Comparison of ENCODE assay signal across 30 cellular contexts in the genomic region with DNA sequence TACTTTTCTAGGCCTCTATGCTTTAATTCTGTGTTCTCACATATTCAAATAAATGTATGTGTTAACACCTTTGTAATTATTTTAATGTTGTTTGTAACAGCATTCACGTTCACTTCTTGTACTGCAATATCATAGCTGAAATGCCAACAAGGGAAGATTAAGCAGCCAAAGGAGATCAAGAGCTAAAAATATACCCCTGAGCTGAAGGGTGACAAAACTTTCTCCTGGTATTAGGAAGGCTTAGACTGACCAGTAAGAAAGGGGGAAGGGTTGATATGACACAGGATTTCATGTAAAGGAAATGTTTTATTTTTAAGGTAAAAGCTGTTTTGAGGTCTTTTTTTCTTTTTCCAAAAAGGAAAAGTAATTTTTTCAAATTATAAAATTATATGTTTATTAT. TPM values are rescaled to one million over a fixed set of nuclear protein-coding genes. Genes with fewer than 3 reads are reported as not detected.
DNase-seq lines count a peak whose midpoint lies in the region; ATAC-seq, FAIRE-seq and TF ChIP-seq lines count a peak whose summit lies in the region.
"Had no signal": no experiment of that assay in that cellular context is flagged by ENCODE, and none has a peak within 500 bp of the region (broad histone marks: within the 10 kb centered on the region; RNA-seq: fewer than 3 reads in every experiment).

No MANE protein-coding gene starts in this region.

- no peak overlapping the region for H3K4me3 Mint-ChIP-seq in activated CD4-positive, alpha-beta T cell treated with anti-CD3 and anti-CD28 coated beads for 36 hours
- H3K4me3 Mint-ChIP-seq: activated CD4-positive, alpha-beta T cell treated with anti-CD3 and anti-CD28 coated beads, Interleukin-2, amount 10 ng/mL, durations not matched to agents 24 days and 14 days; activated naive CD4-positive, alpha-beta T cell treated with anti-CD3 and anti-CD28 coated beads for 36 hours; CD8-positive, alpha-beta memory T cell had no signal

- POLR2A ChIA-PET in activated CD4-positive, alpha-beta T cell treated with anti-CD3 and anti-CD28 coated beads for 36 hours (lab: Charles Lee): no interaction called here

- H3K36me3 ChIP-seq in cardiac muscle cell (no peaks in the 10 kb centered on the region), psoas muscle (ENCODE audit: insufficient read depth in 1 of 2, low read depth in 1 of 2) (peaks cover 0 to 46% of the 10 kb centered on the region in 2 donors), small intestine (ENCODE audit: control insufficient read depth in 2 of 2, insufficient read depth in 2 of 2, low read length in 2 of 2) (peaks cover 3 to 8% of the 10 kb centered on the region in 2 donors)
- H3K36me3 ChIP-seq: breast epithelium had no signal

- intact Hi-C loops in activated CD4-positive, alpha-beta T cell treated with anti-CD3 and anti-CD28 coated beads for 36 hours (cut with DNase I, micrococcal nuclease): no loop called here
- intact Hi-C loops in psoas muscle (cut with DNase I): no loop called here

- peaks cover 16% of the 10 kb centered on the region for H3K36me3 Mint-ChIP-seq in activated CD4-positive, alpha-beta T cell treated with anti-CD3 and anti-CD28 coated beads for 36 hours (ENCODE audit: low read depth)

- H3K27ac Mint-ChIP-seq in activated CD4-positive, alpha-beta T cell treated with anti-CD3 and anti-CD28 coated beads for 36 hours: peak overlapping the region; percentile 11
- H3K27ac Mint-ChIP-seq: activated CD4-positive, alpha-beta T cell treated with anti-CD3 and anti-CD28 coated beads, Interleukin-2, amount 10 ng/mL, durations not matched to agents 24 days and 14 days; activated naive CD4-positive, alpha-beta T cell treated with anti-CD3 and anti-CD28 coated beads for 36 hours had no signal

- 26 to 35% (median 31%) methylated on average over 1 of the region's 1 CpG for WGBS in psoas muscle, 3 donors
- 84 to 93% (median 88%) methylated on average over 1 of the region's 1 CpG for WGBS in small intestine, 3 donors

- H3K27ac ChIP-seq in cardiac muscle cell (peak overlapping the region; percentile 83), psoas muscle (peak overlapping the region; percentile 62), small intestine (ENCODE audit: low read depth in 1 of 2, low read length in 1 of 2) (no peak overlapping the region)
- H3K27ac ChIP-seq: A549, breast epithelium, coronary artery, esophagus muscularis mucosa, foreskin keratinocyte, neutrophil, skin epidermis, stomach, tibial nerve had no signal

- TF ChIP-seq CTCF in cardiac muscle cell (IDR thresholded peaks at IDR 0.05; ENCODE audit: low read depth, low read length) (no peak), psoas muscle (IDR thresholded peaks at IDR 0.05) (no peak)

- peaks cover 18% of the 10 kb centered on the region for H3K4me1 ChIP-seq in cardiac muscle cell (ENCODE audit: low read depth)
- H3K4me1 ChIP-seq in psoas muscle: peaks cover 30% of the 10 kb centered on the region
- H3K4me1 ChIP-seq in small intestine (ENCODE audit: control insufficient read depth in 2 of 2, insufficient read depth in 1 of 2, low read depth in 1 of 2, low read length in 1 of 2): peaks cover 0 to 3% of the 10 kb centered on the region in 2 donors
- H3K4me1 ChIP-seq: breast epithelium, foreskin keratinocyte had no signal

- DNase-seq in activated CD4-positive, alpha-beta T cell treated with anti-CD3 and anti-CD28 coated beads for 36 hours: no peak
- no peak for DNase-seq in activated CD4-positive, alpha-beta T cell treated with anti-CD3 and anti-CD28 coated beads for 4 hours
- DNase-seq in OCI-M1 (lab: John Stamatoyannopoulos, UW) (peak; percentile 21), cardiac muscle cell (ENCODE audit: low read depth in 1 of 2, low spot score in 1 of 2) (peak in 1 of 2 donors; percentile 64), psoas muscle (no peak), small intestine (no peak), iPS-NIHi7 (ENCODE audit: extremely low spot score) (no peak)
- DNase-seq: activated CD4-positive, alpha-beta T cell treated with anti-CD3 and anti-CD28 coated beads, Interleukin-2, amount 10 ng/mL, durations not matched to agents 24 days and 14 days; activated naive CD4-positive, alpha-beta T cell treated with anti-CD3 and anti-CD28 coated beads for 36 hours; activated T-cell treated with anti-CD3 and anti-CD28 coated beads, Interleukin-2, amount 50 U/mL, for 48 hours; AML-193; CD8-positive, alpha-beta memory T cell; foreskin keratinocyte; mesenchymal stem cell; NCI-H1092 treated with DMSO at 0.1 percent for 48 hours; NCI-H2029; NCI-H526; SK-N-SH; stimulated activated CD4-positive, alpha-beta T cell treated with anti-CD3 and anti-CD28 coated beads, Interleukin-1b, Interleukin-23, amount 100 ng/mL, for 48 hours; stomach; T-helper 2 cell had no signal

- no peak for ATAC-seq in activated CD4-positive, alpha-beta T cell treated with anti-CD3 and anti-CD28 coated beads for 36 hours
- ATAC-seq in psoas muscle (peak; percentile 90 to 96 (median 92)), GM21825 (IDR thresholded peaks at IDR 0.05; ENCODE audit: unreplicated experiment) (no peak)
- ATAC-seq: A549, foreskin keratinocyte had no signal

- H3K27me3 ChIP-seq in cardiac muscle cell (no peaks in the 10 kb centered on the region), psoas muscle (ENCODE audit: insufficient read depth in 3 of 3, low read length in 2 of 3) (no peaks in the 10 kb centered on the region), small intestine (ENCODE audit: control insufficient read depth in 2 of 2, insufficient read depth in 2 of 2, low read length in 2 of 2) (no peaks in the 10 kb centered on the region)
- H3K27me3 ChIP-seq: breast epithelium, esophagus muscularis mucosa, foreskin keratinocyte, neutrophil, stomach, tibial nerve had no signal

- no peaks in the 10 kb centered on the region for H3K9me3 ChIP-seq in cardiac muscle cell (ENCODE audit: low read depth)
- no peaks in the 10 kb centered on the region for H3K9me3 ChIP-seq in psoas muscle
- no peaks in the 10 kb centered on the region for H3K9me3 ChIP-seq in small intestine (ENCODE audit: control insufficient read depth, low read depth)
- H3K9me3 ChIP-seq: A549, breast epithelium, esophagus muscularis mucosa, neutrophil, SK-N-SH, stomach, tibial nerve had no signal

- H3K4me1 Mint-ChIP-seq in activated CD4-positive, alpha-beta T cell treated with anti-CD3 and anti-CD28 coated beads for 36 hours: peaks cover 30% of the 10 kb centered on the region

- CTCF ChIA-PET in activated CD4-positive, alpha-beta T cell treated with anti-CD3 and anti-CD28 coated beads for 36 hours (lab: Charles Lee): no interaction called here

- no peaks in the 10 kb centered on the region for H3K27me3 Mint-ChIP-seq in activated CD4-positive, alpha-beta T cell treated with anti-CD3 and anti-CD28 coated beads for 36 hours
- H3K27me3 Mint-ChIP-seq: activated CD4-positive, alpha-beta T cell treated with anti-CD3 and anti-CD28 coated beads, Interleukin-2, amount 10 ng/mL, durations not matched to agents 24 days and 14 days; CD8-positive, alpha-beta memory T cell; progenitor cell of endocrine pancreas had no signal

- no peaks in the 10 kb centered on the region for H3K9me3 Mint-ChIP-seq in activated CD4-positive, alpha-beta T cell treated with anti-CD3 and anti-CD28 coated beads for 36 hours (ENCODE audit: low read depth)
- H3K9me3 Mint-ChIP-seq: activated CD4-positive, alpha-beta T cell treated with anti-CD3 and anti-CD28 coated beads, Interleukin-2, amount 10 ng/mL, durations not matched to agents 24 days and 14 days; activated naive CD4-positive, alpha-beta T cell treated with anti-CD3 and anti-CD28 coated beads for 36 hours; CD8-positive, alpha-beta memory T cell had no signal

- no peak for FAIRE-seq in small intestine (lab: Jason Lieb, UNC)
- FAIRE-seq: A549 had no signal

- H3K4me3 ChIP-seq in cardiac muscle cell: no peak overlapping the region
- no peak overlapping the region for H3K4me3 ChIP-seq in psoas muscle
- no peak overlapping the region for H3K4me3 ChIP-seq in small intestine (ENCODE audit: low read depth in 1 of 2, low read length in 2 of 2)
- H3K4me3 ChIP-seq: A549, breast epithelium, coronary artery, esophagus muscularis mucosa, skin epidermis, stomach, tibial nerve had no signal

RNA-seq across cellular contexts. Expression of a gene that starts 40.4 kb away (rescaled TPM):
- total RNA-seq in activated CD4-positive, alpha-beta T cell treated with anti-CD3 and anti-CD28 coated beads for 36 hours: 100 to 1,000 TPM; 122 to 233 TPM
- total RNA-seq in cardiac muscle cell (178 and 237 TPM in 2 replicates), psoas muscle (100 to 1,000 TPM; 314 to 546 (median 399) TPM)
- polyA plus RNA-seq in cardiac muscle cell (363 and 376 TPM in 2 replicates), psoas muscle (100 to 1,000 TPM; 391 to 770 (median 432) TPM), small intestine (100 to 1,000 TPM; 181 to 313 (median 290) TPM)

RNA-seq across cellular contexts. Expression of a gene that starts 58.8 kb away (rescaled TPM):
- total RNA-seq in activated CD4-positive, alpha-beta T cell treated with anti-CD3 and anti-CD28 coated beads for 36 hours: 10 to 100 TPM; 20.5 to 20.9 TPM
- 13.1 and 15.8 TPM in 2 replicates for total RNA-seq in cardiac muscle cell
- polyA plus RNA-seq in cardiac muscle cell: 9.4 and 14.8 TPM in 2 replicates
- 10 to 100 TPM; 30.0 to 44.2 (median 35.7) TPM for total RNA-seq in psoas muscle
- polyA plus RNA-seq in psoas muscle: 10 to 100 TPM; 10.8 to 40.3 (median 21.3) TPM
- polyA plus RNA-seq in small intestine: 1 to 10 TPM; 4.3 to 5.8 (median 5.6) TPM

Comparison
In these comparisons a context has a peak if more than half of its experiments do, and no peak if none do; other contexts are left out.
1. ATAC-seq: peak in psoas muscle (4 of 4); none in activated CD4-positive, alpha-beta T cell treated with anti-CD3 and anti-CD28 coated beads for 36 hours (single experiment) and GM21825 (single experiment).
2. H3K27ac ChIP-seq: peak in cardiac muscle cell (single experiment) and psoas muscle (single experiment); none in small intestine (0 of 2).